In the genomic region with DNA sequence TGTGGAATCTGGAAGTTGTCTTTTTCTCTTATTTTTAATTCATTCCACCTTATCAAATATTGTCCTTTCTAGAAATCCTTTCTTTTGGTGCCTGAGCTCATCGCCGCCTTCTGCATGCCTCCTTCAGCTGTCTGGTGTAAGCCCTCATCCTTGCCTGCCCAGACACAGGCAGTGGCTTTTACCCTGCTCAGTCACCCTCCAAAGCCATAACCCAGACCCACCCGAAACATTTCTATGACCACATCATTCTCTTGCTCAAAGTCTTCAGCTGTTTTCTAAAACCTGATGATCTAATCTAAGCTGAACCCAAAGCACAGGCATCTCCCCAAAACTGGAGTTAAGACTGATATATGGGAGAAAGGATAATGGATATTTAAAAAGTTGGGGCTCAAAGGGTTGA, we compare ENCODE assay signal across 28 cellular contexts.
DNase-seq lines count a peak whose midpoint lies in the region; ATAC-seq and TF ChIP-seq lines count a peak whose summit lies in the region.
"Had no signal": no experiment of that assay in that cellular context is flagged by ENCODE, and none has a peak within 500 bp of the region (broad histone marks: within the 10 kb centered on the region; RNA-seq: fewer than 3 reads in every experiment).

No MANE protein-coding gene starts in this region.

- H3K36me3 ChIP-seq in heart right ventricle (no peaks in the 10 kb centered on the region), osteoblast (ENCODE audit: insufficient read depth, low read length) (no peaks in the 10 kb centered on the region)
- H3K36me3 ChIP-seq: BE2C, MG63 had no signal

- no peak overlapping the region for H2AFZ ChIP-seq in osteoblast (ENCODE audit: low read length)
- H2AFZ ChIP-seq: GM23248, PC-9 had no signal

- peaks cover 0 to 4% (median 0%) of the 10 kb centered on the region in 5 donors for H3K27me3 Mint-ChIP-seq in naive thymus-derived CD8-positive, alpha-beta T cell

- peaks cover 0 to 7% (median 0%) of the 10 kb centered on the region in 11 donors for H3K9me3 ChIP-seq in heart right ventricle
- H3K9me3 ChIP-seq in right cardiac atrium (ENCODE audit: control insufficient read depth, low read length), result no peaks in the 10 kb centered on the region
- peaks cover 3% of the 10 kb centered on the region for H3K9me3 ChIP-seq in osteoblast (ENCODE audit: low read depth, low read length)
- H3K9me3 ChIP-seq: BE2C, MG63 had no signal

- H3K4me1 Mint-ChIP-seq in naive thymus-derived CD8-positive, alpha-beta T cell, result no peaks in the 10 kb centered on the region
- H3K4me1 Mint-ChIP-seq: CD14-positive monocyte; CD8-positive, alpha-beta memory T cell had no signal

- no peaks in the 10 kb centered on the region for H3K27me3 ChIP-seq in heart right ventricle
- H3K27me3 ChIP-seq in right cardiac atrium (ENCODE audit: control insufficient read depth, insufficient read depth), result no peaks in the 10 kb centered on the region
- no peaks in the 10 kb centered on the region for H3K27me3 ChIP-seq in osteoblast (ENCODE audit: insufficient read depth, low read length)
- H3K27me3 ChIP-seq: BE2C, MG63 had no signal

- H3K4me3 Mint-ChIP-seq in naive thymus-derived CD8-positive, alpha-beta T cell, result no peak overlapping the region
- H3K4me3 Mint-ChIP-seq: CD14-positive monocyte; CD8-positive, alpha-beta memory T cell had no signal

- ATAC-seq in heart right ventricle (no peak), Right ventricle myocardium superior (ENCODE audit: poor library complexity) (no peak), right cardiac atrium (no peak)
- ATAC-seq in naive thymus-derived CD8-positive, alpha-beta T cell, result no peak
- ATAC-seq: GM12878 had no signal

- no peak overlapping the region for H3K4me2 ChIP-seq in osteoblast (ENCODE audit: insufficient read depth, low read length)
- H3K4me2 ChIP-seq: PC-9 had no signal

- peaks cover 0 to 35% (median 11%) of the 10 kb centered on the region in 9 donors for H3K4me1 ChIP-seq in heart right ventricle
- H3K4me1 ChIP-seq in right cardiac atrium (ENCODE audit: control insufficient read depth, insufficient read depth, low read length), result peaks cover 1% of the 10 kb centered on the region
- H3K4me1 ChIP-seq in osteoblast (ENCODE audit: insufficient read depth, low read length), result no peaks in the 10 kb centered on the region
- H3K4me1 ChIP-seq: BE2C had no signal

- no peaks in the 10 kb centered on the region for H3K79me2 ChIP-seq in osteoblast (ENCODE audit: insufficient read depth, low read length)

- DNase-seq in heart right ventricle (no peak), Right ventricle myocardium superior (no peak), right cardiac atrium (no peak), skeletal muscle cell (ENCODE audit: low read depth) (peak; percentile 3), NCI-H82 treated with DMSO at 0.1 percent for 48 hours (lab: John Stamatoyannopoulos, UW; ENCODE audit: unreplicated experiment) (no peak), osteoblast (ENCODE audit: insufficient read length, low spot score, missing footprints) (no peak)
- no peak for DNase-seq in naive thymus-derived CD8-positive, alpha-beta T cell
- DNase-seq: 8988T; ACHN; BE2C; CD8-positive, alpha-beta memory T cell; DMS 273 treated with DMSO at 0.1 percent for 48 hours; DMS79; EL; GDM1; GM23248; H7; KBM-7; MG63; NCI-H2029; NCI-H446; NCI-H524 treated with DMSO at 0.1 percent for 48 hours; NCI-H774; NK-92 treated with Interleukin-12 subunit alpha and Interleukin-12 subunit beta, amount 100 ng/mL, for 24 hours; PC-9; SHP77 had no signal

- intact Hi-C loops in heart right ventricle (cut with DNase I) (no loop called here), Right ventricle myocardium superior (cut with DNase I) (no loop called here), right cardiac atrium (cut with DNase I) (no loop called here)

- peak overlapping the region; percentile 55 to 87 (median 80) for H3K27ac ChIP-seq in heart right ventricle
- H3K27ac ChIP-seq in right cardiac atrium (ENCODE audit: low read length), result peak overlapping the region; percentile 75
- H3K27ac ChIP-seq in osteoblast (ENCODE audit: low read depth, low read length), result no peak overlapping the region
- H3K27ac ChIP-seq: GM23248, PC-9 had no signal

- no peak overlapping the region for H3K27ac Mint-ChIP-seq in naive thymus-derived CD8-positive, alpha-beta T cell
- H3K27ac Mint-ChIP-seq: CD14-positive monocyte; CD8-positive, alpha-beta memory T cell had no signal

- H3K4me3 ChIP-seq in heart right ventricle (no peak overlapping the region), right cardiac atrium (ENCODE audit: low read length) (no peak overlapping the region), skeletal muscle cell (ENCODE audit: low read depth, low read length) (no peak overlapping the region), osteoblast (ENCODE audit: insufficient read depth, low read length) (no peak overlapping the region)
- H3K4me3 ChIP-seq: GM12878, GM23248, MG63, PC-9 had no signal

- H3K36me3 Mint-ChIP-seq in naive thymus-derived CD8-positive, alpha-beta T cell, result peaks cover 0 to 4% (median 0%) of the 10 kb centered on the region in 3 donors
- H3K36me3 Mint-ChIP-seq: CD14-positive monocyte; CD8-positive, alpha-beta memory T cell had no signal

- POLR2A ChIA-PET in naive thymus-derived CD8-positive, alpha-beta T cell (lab: Charles Lee), result no interaction called here

- H3K9me3 Mint-ChIP-seq in naive thymus-derived CD8-positive, alpha-beta T cell, result peaks cover 0 to 19% (median 5%) of the 10 kb centered on the region in 9 donors

- 85 to 93% methylated on average over 3 of the region's 3 CpGs for WGBS in heart right ventricle, 2 donors
- 84% methylated on average over 3 of the region's 3 CpGs for WGBS in right cardiac atrium

- no peaks in the 10 kb centered on the region for H4K20me1 ChIP-seq in osteoblast (ENCODE audit: insufficient read depth, low read length)

- TF ChIP-seq CTCF in heart right ventricle (IDR thresholded peaks at IDR 0.05) (no peak), osteoblast (IDR thresholded peaks at IDR 0.05; ENCODE audit: extremely low read depth, low read depth, low read length) (no peak)
